ENCODE assay signal across 2 cellular contexts in the genomic region with DNA sequence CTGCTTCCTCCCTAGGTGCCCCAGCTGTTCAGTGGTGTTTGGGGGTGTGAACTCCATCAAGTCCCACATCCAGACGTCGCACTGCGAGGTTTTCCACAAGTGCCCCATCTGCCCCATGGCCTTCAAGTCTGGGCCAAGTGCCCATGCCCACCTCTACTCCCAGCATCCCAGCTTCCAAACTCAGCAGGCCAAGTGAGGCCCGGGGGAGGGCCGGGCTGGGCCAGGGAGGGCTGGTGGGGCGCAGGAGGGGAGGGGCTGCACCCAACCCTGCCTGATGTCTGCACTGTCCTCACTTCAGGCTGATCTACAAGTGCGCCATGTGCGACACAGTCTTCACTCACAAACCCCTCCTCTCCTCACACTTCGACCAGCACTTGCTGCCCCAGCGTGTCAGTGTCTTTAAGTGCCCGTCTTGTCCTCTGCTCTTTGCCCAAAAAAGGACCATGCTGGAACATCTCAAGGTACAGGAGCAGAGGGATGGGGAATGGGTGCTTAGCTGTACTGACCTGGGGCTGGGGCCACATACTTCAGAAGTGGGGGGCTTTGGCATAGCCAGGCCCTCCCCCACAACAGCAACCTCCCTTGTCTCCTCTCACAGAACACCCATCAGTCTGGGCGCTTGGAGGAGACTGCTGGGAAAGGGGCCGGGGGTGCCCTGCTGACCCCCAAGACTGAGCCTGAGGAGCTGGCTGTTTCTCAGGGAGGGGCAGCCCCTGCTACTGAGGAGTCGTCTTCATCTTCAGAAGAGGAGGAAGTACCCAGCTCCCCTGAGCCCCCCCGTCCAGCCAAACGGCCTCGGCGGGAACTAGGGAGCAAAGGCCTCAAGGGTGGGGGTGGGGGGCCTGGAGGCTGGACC.
TF ChIP-seq lines count a peak whose summit lies in the region.

No MANE protein-coding gene starts in this region.

TF ChIP-seq in HepG2, 621 proteins besides CTCF, POLR2A, EP300 and RAD21 (continues in another document):
- TF ChIP-seq, protein P1, sequence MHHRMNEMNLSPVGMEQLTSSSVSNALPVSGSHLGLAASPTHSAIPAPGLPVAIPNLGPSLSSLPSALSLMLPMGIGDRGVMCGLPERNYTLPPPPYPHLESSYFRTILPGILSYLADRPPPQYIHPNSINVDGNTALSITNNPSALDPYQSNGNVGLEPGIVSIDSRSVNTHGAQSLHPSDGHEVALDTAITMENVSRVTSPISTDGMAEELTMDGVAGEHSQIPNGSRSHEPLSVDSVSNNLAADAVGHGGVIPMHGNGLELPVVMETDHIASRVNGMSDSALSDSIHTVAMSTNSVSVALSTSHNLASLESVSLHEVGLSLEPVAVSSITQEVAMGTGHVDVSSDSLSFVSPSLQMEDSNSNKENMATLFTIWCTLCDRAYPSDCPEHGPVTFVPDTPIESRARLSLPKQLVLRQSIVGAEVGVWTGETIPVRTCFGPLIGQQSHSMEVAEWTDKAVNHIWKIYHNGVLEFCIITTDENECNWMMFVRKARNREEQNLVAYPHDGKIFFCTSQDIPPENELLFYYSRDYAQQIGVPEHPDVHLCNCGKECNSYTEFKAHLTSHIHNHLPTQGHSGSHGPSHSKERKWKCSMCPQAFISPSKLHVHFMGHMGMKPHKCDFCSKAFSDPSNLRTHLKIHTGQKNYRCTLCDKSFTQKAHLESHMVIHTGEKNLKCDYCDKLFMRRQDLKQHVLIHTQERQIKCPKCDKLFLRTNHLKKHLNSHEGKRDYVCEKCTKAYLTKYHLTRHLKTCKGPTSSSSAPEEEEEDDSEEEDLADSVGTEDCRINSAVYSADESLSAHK (CRISPR knock-in tag; IDR thresholded peaks at IDR 0.05; ENCODE audit: borderline replicate concordance), result no peak
- TF ChIP-seq PRPF4 (IDR thresholded peaks at IDR 0.05; ENCODE audit: low read depth, low read length, poor library complexity, severe bottlenecking) (no peak), HOXA9 (CRISPR knock-in tag; IDR thresholded peaks at IDR 0.05; ENCODE audit: borderline replicate concordance) (no peak), ZNF788 (CRISPR knock-in tag; IDR thresholded peaks at IDR 0.05; ENCODE audit: borderline replicate concordance) (no peak), MED13 (CRISPR knock-in tag; IDR thresholded peaks at IDR 0.05) (no peak), SPEN (CRISPR knock-in tag; IDR thresholded peaks at IDR 0.05; ENCODE audit: low read depth) (0 out of 2 replicates have a peak, but pooled peaks have one; percentile 18), ZNF839 (CRISPR knock-in tag; IDR thresholded peaks at IDR 0.05; ENCODE audit: borderline replicate concordance) (no peak), ZSCAN21 (CRISPR knock-in tag; IDR thresholded peaks at IDR 0.05; ENCODE audit: borderline replicate concordance) (no peak), ZFP41 (CRISPR knock-in tag; IDR thresholded peaks at IDR 0.05; ENCODE audit: borderline replicate concordance) (no peak), TGIF2 (CRISPR knock-in tag; IDR thresholded peaks at IDR 0.05) (no peak), ZFAT (CRISPR knock-in tag; conservative IDR thresholded peaks at IDR 0.05) (no peak), GATA4 (IDR thresholded peaks at IDR 0.05; ENCODE audit: borderline replicate concordance, low read depth) (no peak), ZFP36 (IDR thresholded peaks at IDR 0.05; ENCODE audit: borderline replicate concordance, low read depth, low read length, partially characterized antibody) (no peak), ELF4 (CRISPR knock-in tag; IDR thresholded peaks at IDR 0.05; ENCODE audit: borderline replicate concordance) (no peak), ZNF441 (CRISPR knock-in tag; IDR thresholded peaks at IDR 0.05; ENCODE audit: borderline replicate concordance) (no peak), NFATC3 (CRISPR knock-in tag; IDR thresholded peaks at IDR 0.05) (no peak), CENPT (CRISPR knock-in tag; IDR thresholded peaks at IDR 0.05; ENCODE audit: low read depth) (no peak)
- TF ChIP-seq, protein P2, sequence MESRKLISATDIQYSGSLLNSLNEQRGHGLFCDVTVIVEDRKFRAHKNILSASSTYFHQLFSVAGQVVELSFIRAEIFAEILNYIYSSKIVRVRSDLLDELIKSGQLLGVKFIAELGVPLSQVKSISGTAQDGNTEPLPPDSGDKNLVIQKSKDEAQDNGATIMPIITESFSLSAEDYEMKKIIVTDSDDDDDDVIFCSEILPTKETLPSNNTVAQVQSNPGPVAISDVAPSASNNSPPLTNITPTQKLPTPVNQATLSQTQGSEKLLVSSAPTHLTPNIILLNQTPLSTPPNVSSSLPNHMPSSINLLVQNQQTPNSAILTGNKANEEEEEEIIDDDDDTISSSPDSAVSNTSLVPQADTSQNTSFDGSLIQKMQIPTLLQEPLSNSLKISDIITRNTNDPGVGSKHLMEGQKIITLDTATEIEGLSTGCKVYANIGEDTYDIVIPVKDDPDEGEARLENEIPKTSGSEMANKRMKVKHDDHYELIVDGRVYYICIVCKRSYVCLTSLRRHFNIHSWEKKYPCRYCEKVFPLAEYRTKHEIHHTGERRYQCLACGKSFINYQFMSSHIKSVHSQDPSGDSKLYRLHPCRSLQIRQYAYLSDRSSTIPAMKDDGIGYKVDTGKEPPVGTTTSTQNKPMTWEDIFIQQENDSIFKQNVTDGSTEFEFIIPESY (CRISPR knock-in tag; IDR thresholded peaks at IDR 0.05), result 0 out of 2 replicates have a peak, but pooled peaks have one; percentile 13
- TF ChIP-seq, protein P3, sequence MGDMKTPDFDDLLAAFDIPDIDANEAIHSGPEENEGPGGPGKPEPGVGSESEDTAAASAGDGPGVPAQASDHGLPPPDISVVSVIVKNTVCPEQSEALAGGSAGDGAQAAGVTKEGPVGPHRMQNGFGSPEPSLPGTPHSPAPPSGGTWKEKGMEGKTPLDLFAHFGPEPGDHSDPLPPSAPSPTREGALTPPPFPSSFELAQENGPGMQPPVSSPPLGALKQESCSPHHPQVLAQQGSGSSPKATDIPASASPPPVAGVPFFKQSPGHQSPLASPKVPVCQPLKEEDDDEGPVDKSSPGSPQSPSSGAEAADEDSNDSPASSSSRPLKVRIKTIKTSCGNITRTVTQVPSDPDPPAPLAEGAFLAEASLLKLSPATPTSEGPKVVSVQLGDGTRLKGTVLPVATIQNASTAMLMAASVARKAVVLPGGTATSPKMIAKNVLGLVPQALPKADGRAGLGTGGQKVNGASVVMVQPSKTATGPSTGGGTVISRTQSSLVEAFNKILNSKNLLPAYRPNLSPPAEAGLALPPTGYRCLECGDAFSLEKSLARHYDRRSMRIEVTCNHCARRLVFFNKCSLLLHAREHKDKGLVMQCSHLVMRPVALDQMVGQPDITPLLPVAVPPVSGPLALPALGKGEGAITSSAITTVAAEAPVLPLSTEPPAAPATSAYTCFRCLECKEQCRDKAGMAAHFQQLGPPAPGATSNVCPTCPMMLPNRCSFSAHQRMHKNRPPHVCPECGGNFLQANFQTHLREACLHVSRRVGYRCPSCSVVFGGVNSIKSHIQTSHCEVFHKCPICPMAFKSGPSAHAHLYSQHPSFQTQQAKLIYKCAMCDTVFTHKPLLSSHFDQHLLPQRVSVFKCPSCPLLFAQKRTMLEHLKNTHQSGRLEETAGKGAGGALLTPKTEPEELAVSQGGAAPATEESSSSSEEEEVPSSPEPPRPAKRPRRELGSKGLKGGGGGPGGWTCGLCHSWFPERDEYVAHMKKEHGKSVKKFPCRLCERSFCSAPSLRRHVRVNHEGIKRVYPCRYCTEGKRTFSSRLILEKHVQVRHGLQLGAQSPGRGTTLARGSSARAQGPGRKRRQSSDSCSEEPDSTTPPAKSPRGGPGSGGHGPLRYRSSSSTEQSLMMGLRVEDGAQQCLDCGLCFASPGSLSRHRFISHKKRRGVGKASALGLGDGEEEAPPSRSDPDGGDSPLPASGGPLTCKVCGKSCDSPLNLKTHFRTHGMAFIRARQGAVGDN (CRISPR knock-in tag; IDR thresholded peaks at IDR 0.05), result 0 out of 2 replicates have a peak, but pooled peaks have one; percentile 5

TF ChIP-seq in K562, 482 proteins besides CTCF, POLR2A, EP300 and RAD21:
- TF ChIP-seq ILF3 (IDR thresholded peaks at IDR 0.05; ENCODE audit: borderline replicate concordance) (no peak), POLR2AphosphoS5 (IDR thresholded peaks at IDR 0.05; ENCODE audit: control insufficient read depth, insufficient read depth, low read depth, low read length) (0 out of 2 replicates have a peak, but pooled peaks have one; percentile 21), SMAD4 (CRISPR knock-in tag; conservative IDR thresholded peaks at IDR 0.05) (no peak), NUFIP1 (IDR thresholded peaks at IDR 0.05; ENCODE audit: partially characterized antibody) (no peak), EHMT2 (IDR thresholded peaks at IDR 0.05) (no peak), ZNF830 (CRISPR knock-in tag; IDR thresholded peaks at IDR 0.05) (no peak), ZNF274 (IDR thresholded peaks at IDR 0.05; ENCODE audit: borderline replicate concordance, low read depth, low read length) (no peak), PHTF2 (CRISPR knock-in tag; IDR thresholded peaks at IDR 0.05) (no peak), ZNF175 (CRISPR knock-in tag; IDR thresholded peaks at IDR 0.05; ENCODE audit: low read depth) (no peak), TAF9B (IDR thresholded peaks at IDR 0.05; ENCODE audit: partially characterized antibody) (no peak), POLR2G (IDR thresholded peaks at IDR 0.05; ENCODE audit: low read depth, low read length) (peak; percentile 27; the same call in 1 of the 2 replicates), RBFOX2 (IDR thresholded peaks at IDR 0.05; ENCODE audit: low read depth, low read length) (peak; percentile 10; the same call in 1 of the 2 replicates)
- TF ChIP-seq, protein P4, sequence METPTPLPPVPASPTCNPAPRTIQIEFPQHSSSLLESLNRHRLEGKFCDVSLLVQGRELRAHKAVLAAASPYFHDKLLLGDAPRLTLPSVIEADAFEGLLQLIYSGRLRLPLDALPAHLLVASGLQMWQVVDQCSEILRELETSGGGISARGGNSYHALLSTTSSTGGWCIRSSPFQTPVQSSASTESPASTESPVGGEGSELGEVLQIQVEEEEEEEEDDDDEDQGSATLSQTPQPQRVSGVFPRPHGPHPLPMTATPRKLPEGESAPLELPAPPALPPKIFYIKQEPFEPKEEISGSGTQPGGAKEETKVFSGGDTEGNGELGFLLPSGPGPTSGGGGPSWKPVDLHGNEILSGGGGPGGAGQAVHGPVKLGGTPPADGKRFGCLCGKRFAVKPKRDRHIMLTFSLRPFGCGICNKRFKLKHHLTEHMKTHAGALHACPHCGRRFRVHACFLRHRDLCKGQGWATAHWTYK (CRISPR knock-in tag; IDR thresholded peaks at IDR 0.05), result no peak
- TF ChIP-seq, protein P5, sequence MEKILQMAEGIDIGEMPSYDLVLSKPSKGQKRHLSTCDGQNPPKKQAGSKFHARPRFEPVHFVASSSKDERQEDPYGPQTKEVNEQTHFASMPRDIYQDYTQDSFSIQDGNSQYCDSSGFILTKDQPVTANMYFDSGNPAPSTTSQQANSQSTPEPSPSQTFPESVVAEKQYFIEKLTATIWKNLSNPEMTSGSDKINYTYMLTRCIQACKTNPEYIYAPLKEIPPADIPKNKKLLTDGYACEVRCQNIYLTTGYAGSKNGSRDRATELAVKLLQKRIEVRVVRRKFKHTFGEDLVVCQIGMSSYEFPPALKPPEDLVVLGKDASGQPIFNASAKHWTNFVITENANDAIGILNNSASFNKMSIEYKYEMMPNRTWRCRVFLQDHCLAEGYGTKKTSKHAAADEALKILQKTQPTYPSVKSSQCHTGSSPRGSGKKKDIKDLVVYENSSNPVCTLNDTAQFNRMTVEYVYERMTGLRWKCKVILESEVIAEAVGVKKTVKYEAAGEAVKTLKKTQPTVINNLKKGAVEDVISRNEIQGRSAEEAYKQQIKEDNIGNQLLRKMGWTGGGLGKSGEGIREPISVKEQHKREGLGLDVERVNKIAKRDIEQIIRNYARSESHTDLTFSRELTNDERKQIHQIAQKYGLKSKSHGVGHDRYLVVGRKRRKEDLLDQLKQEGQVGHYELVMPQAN (IDR thresholded peaks at IDR 0.05; ENCODE audit: borderline replicate concordance), result no peak
- TF ChIP-seq, protein P6, sequence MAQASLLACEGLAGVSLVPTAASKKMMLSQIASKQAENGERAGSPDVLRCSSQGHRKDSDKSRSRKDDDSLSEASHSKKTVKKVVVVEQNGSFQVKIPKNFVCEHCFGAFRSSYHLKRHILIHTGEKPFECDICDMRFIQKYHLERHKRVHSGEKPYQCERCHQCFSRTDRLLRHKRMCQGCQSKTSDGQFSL (CRISPR knock-in tag; IDR thresholded peaks at IDR 0.05), result peak; percentile 21; the same call in 1 of the 2 replicates
- TF ChIP-seq, protein P6 (tag; IDR thresholded peaks at IDR 0.05), result no peak
- TF ChIP-seq, protein P7, sequence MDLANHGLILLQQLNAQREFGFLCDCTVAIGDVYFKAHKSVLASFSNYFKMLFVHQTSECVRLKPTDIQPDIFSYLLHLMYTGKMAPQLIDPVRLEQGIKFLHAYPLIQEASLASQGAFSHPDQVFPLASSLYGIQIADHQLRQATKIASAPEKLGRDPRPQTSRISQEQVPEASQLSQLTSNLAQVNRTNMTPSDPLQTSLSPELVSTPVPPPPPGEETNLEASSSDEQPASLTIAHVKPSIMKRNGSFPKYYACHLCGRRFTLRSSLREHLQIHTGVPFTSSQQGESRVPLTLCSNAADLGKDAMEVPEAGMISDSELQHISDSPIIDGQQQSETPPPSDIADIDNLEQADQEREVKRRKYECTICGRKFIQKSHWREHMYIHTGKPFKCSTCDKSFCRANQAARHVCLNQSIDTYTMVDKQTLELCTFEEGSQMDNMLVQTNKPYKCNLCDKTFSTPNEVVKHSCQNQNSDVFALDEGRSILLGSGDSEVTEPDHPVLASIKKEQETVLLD (IDR thresholded peaks at IDR 0.05), result no peak
- TF ChIP-seq, protein P2 (CRISPR knock-in tag; IDR thresholded peaks at IDR 0.05), result 0 out of 2 replicates have a peak, but pooled peaks have one; percentile 10
TF ChIP-seq in K562: peak in this region for 5.
